In genomic region chr3:174538116-174538515, GRCh38 we compare ENCODE assay signal across 31 cellular contexts.
"Had no signal": no experiment of that assay in that cellular context is flagged by ENCODE, and none has a peak within 500 bp of the region (broad histone marks: within the 10 kb centered on the region; RNA-seq: fewer than 3 reads in every experiment).

No MANE protein-coding gene starts in this region.

- H3K4me1 ChIP-seq: body of pancreas, prostate gland, uterus had no signal

- H3K4me3 ChIP-seq: body of pancreas, cardiac muscle cell, left ventricle myocardium inferior, lung, mucosa of descending colon, ovary, prostate gland, uterus had no signal

- H3K36me3 ChIP-seq: cardiac muscle cell, left ventricle myocardium inferior, ovary, prostate gland, uterus had no signal

- H3K27ac ChIP-seq: body of pancreas, cardiac muscle cell, left ventricle myocardium inferior, ovary, prostate gland, uterus had no signal

- H3K9me3 ChIP-seq: body of pancreas, left ventricle myocardium inferior, mucosa of descending colon, ovary, prostate gland, uterus had no signal

- FAIRE-seq: islet of Langerhans, small intestine had no signal

- H3K27me3 ChIP-seq: body of pancreas, cardiac muscle cell, ovary, uterus had no signal

- ATAC-seq: activated CD4-positive, alpha-beta T cell treated with anti-CD3 and anti-CD28 coated beads for 36 hours; activated CD8-positive, alpha-beta memory T cell treated with anti-CD3 and anti-CD28 coated beads, Interleukin-2, amount 10 ng/mL, durations not matched to agents 7 days and 5 days; activated CD8-positive, alpha-beta T cell treated with anti-CD3 and anti-CD28 coated beads, Interleukin-2, amount 10 ng/mL, durations not matched to agents 7 days and 5 days; activated naive CD4-positive, alpha-beta T cell treated with anti-CD3 and anti-CD28 coated beads, Interleukin-2, amount 50 U/mL, for 72 hours; body of pancreas; esophagus mucosa; mucosa of descending colon; sciatic nerve; stimulated activated effector memory CD8-positive, alpha-beta T cell treated with anti-CD3 and anti-CD28 coated beads, Interleukin-12 subunit alpha, Interleukin-12 subunit beta, amount 100 ng/mL, for 72 hours; T-cell had no signal

- DNase-seq: activated CD4-positive, alpha-beta T cell treated with anti-CD3 and anti-CD28 coated beads for 36 hours; activated CD4-positive, CD25-positive, alpha-beta regulatory T cell; activated CD8-positive, alpha-beta memory T cell treated with anti-CD3 and anti-CD28 coated beads, Interleukin-2, amount 10 ng/mL, durations not matched to agents 7 days and 5 days; activated CD8-positive, alpha-beta T cell treated with anti-CD3 and anti-CD28 coated beads, Interleukin-2, amount 10 ng/mL, durations not matched to agents 7 days and 5 days; activated naive CD4-positive, alpha-beta T cell; activated T-cell treated with anti-CD3 and anti-CD28 coated beads, Interleukin-2, amount 50 U/mL, for 48 hours; anterior cingulate cortex; body of pancreas; cortex of kidney; foreskin fibroblast; head of caudate nucleus; hypothalamus; left ventricle myocardium inferior; mucosa of descending colon; naive B cell; nephron progenitor cell; ovary; retina; small intestine; stimulated activated CD4-positive, alpha-beta T cell treated with anti-CD3 and anti-CD28 coated beads, Interleukin-4, amount 100 ng/mL, for 24 hours; substantia nigra; T-cell; uterus had no signal
